In the genomic region with DNA sequence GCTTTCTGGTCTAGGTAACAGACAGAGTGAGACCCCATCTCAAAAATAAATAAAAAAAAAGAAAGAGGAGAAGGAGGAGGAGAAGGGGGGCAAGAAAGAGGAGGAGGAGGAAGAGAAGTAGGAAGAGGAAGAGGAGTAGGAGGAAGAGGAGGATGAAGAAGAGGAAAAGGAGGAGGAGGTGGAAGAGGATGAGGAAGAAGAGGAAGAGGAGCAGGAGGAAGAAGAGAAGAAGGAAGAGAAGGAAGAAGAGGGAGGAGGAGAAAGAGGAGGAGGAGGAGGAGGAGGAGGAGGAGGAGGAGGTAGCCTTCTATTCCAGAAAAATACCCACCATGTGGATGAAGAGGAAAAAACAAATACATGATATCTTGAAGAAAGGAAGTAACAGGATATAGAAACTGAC, we compare ENCODE assay signal across 3 cellular contexts.
"Had no signal": no experiment of that assay in that cellular context is flagged by ENCODE, and none has a peak within 500 bp of the region (broad histone marks: within the 10 kb centered on the region; RNA-seq: fewer than 3 reads in every experiment).

No MANE protein-coding gene starts in this region.

- H3K4me3 ChIP-seq: GM12878 had no signal

- DNase-seq: GDM1, GF-D8 had no signal
